ENCODE assay signal across 25 cellular contexts in the genomic region with DNA sequence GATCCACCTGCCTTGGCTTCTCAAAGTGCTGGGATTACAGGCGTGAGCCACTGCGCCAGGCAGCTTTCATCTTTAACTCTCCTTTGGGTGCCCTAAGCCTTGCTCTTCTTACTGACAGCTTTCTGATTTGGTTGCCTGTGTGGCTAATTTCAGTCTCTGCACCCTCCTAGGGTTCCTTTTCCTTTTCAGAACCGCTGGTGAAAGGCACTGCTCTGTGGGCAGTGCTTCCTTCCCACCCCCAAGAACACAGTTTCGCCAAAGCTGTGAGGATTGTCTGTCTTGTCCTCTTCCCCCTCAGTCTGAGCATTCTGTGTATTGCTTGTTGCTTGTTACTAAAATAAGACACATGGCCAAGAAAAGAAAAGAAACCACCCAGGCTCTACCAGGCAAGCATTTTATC.
"Had no signal": no experiment of that assay in that cellular context is flagged by ENCODE, and none has a peak within 500 bp of the region (broad histone marks: within the 10 kb centered on the region; RNA-seq: fewer than 3 reads in every experiment).

No MANE protein-coding gene starts in this region.

- FAIRE-seq: small intestine, urothelium cell line had no signal

- H3K4me1 ChIP-seq: neural progenitor cell, parathyroid adenoma, psoas muscle, right lobe of liver, sigmoid colon, stomach, thyroid gland, tibial nerve, upper lobe of left lung, vagina had no signal

- H3K27me3 ChIP-seq: ovary, sigmoid colon, thyroid gland, tibial nerve, upper lobe of left lung, vagina had no signal

- H3K79me2 ChIP-seq: parathyroid adenoma had no signal

- H3K4me2 ChIP-seq: neural progenitor cell had no signal

- H3K36me3 ChIP-seq: neural progenitor cell, ovary, right lobe of liver, sigmoid colon, stomach, thoracic aorta, thyroid gland, tibial nerve, upper lobe of left lung, vagina had no signal

- H3K27ac ChIP-seq: neural progenitor cell, ovary, parathyroid adenoma, psoas muscle, right lobe of liver, sigmoid colon, stomach, thoracic aorta, thyroid gland, tibial nerve, upper lobe of left lung, vagina had no signal

- H3K4me3 ChIP-seq: neural progenitor cell, ovary, psoas muscle, right lobe of liver, sigmoid colon, stomach, thoracic aorta, thyroid gland, tibial nerve, upper lobe of left lung, vagina had no signal

- H2AFZ ChIP-seq: neural progenitor cell, parathyroid adenoma had no signal

- DNase-seq: natural killer cell; occipital lobe; ovary; psoas muscle; right cardiac atrium; right lobe of liver; sigmoid colon; small intestine; stimulated activated CD4-positive, alpha-beta T cell treated with anti-CD3 and anti-CD28 coated beads, Interleukin-15, amount 100 ng/mL, for 24 hours; stimulated activated CD4-positive, alpha-beta T cell treated with anti-CD3 and anti-CD28 coated beads, Interleukin-2, amount 100 ng/mL, for 24 hours; stimulated activated CD4-positive, alpha-beta T cell treated with anti-CD3 and anti-CD28 coated beads, Interleukin-2, amount 100 ng/mL, for 48 hours; stimulated activated CD4-positive, alpha-beta T cell treated with anti-CD3 and anti-CD28 coated beads, Interleukin-4, amount 100 ng/mL, for 24 hours; stimulated activated naive B cell treated with anti-CD40 and anti-IgM and Interleukin-4, amounts not matched to agents 10 μg/mL and 1 μg/mL and 100 μg/mL, for 72 hours; stimulated activated naive CD4-positive, alpha-beta T cell treated with Interleukin-2 at 50 U/mL for 16 hours; stomach; thyroid gland; trophoblast cell; upper lobe of left lung had no signal

- H3K9me3 ChIP-seq: ovary, psoas muscle, right lobe of liver, sigmoid colon, stomach, thoracic aorta, thyroid gland, tibial nerve, upper lobe of left lung, vagina had no signal

- ATAC-seq: natural killer cell; psoas muscle; right cardiac atrium; right lobe of liver; stimulated activated effector memory CD8-positive, alpha-beta T cell treated with anti-CD3 and anti-CD28 coated beads, Interleukin-12 subunit alpha, Interleukin-12 subunit beta, amount 100 ng/mL, for 72 hours; stimulated activated naive B cell treated with anti-CD40 and anti-IgM and Interleukin-4, amounts not matched to agents 10 μg/mL and 1 μg/mL and 100 μg/mL, for 72 hours had no signal

- H3K9ac ChIP-seq: neural progenitor cell, parathyroid adenoma had no signal
